In genomic region chr2:239445771-239446524, GRCh38 we compare ENCODE assay signal across 13 cellular contexts. TPM values are rescaled to one million over a fixed set of nuclear protein-coding genes. Genes with fewer than 3 reads are reported as not detected.
DNase-seq lines count a peak whose midpoint lies in the region; ATAC-seq and TF ChIP-seq lines count a peak whose summit lies in the region.
"Had no signal": no experiment of that assay in that cellular context is flagged by ENCODE, and none has a peak within 500 bp of the region (broad histone marks: within the 10 kb centered on the region; RNA-seq: fewer than 3 reads in every experiment).

No MANE protein-coding gene starts in this region.

- TF ChIP-seq POLR2A in breast epithelium (IDR thresholded peaks at IDR 0.05) (no peak), prostate gland (IDR thresholded peaks at IDR 0.05) (no peak)

- H4K20me1 ChIP-seq in GM23248 (ENCODE audit: insufficient read depth) (no peaks in the 10 kb centered on the region), hepatocyte (ENCODE audit: insufficient read depth, poor library complexity, severe bottlenecking) (no peaks in the 10 kb centered on the region)

- H3K4me3 ChIP-seq in GM23248 (no peak overlapping the region), breast epithelium (no peak overlapping the region), hepatocyte (no peak overlapping the region), prostate gland (no peak overlapping the region)
- H3K4me3 ChIP-seq: cardiac muscle cell, neural progenitor cell had no signal

- H3K9me2 ChIP-seq in GM23248 (ENCODE audit: insufficient read depth) (no peaks in the 10 kb centered on the region), hepatocyte (replicated peaks; ENCODE audit: insufficient read depth) (no peaks in the 10 kb centered on the region)

- H3K36me3 ChIP-seq in GM23248 (ENCODE audit: low read depth) = no peaks in the 10 kb centered on the region
- no peaks in the 10 kb centered on the region for H3K36me3 ChIP-seq in breast epithelium
- no peaks in the 10 kb centered on the region for H3K36me3 ChIP-seq in hepatocyte (replicated peaks; ENCODE audit: insufficient read depth, low read depth)
- H3K36me3 ChIP-seq in prostate gland = no peaks in the 10 kb centered on the region
- H3K36me3 ChIP-seq: cardiac muscle cell, neural progenitor cell had no signal

- intact Hi-C loops in breast epithelium (cut with DNase I; ENCODE audit: low total_unique reads) = no loop called here
- intact Hi-C loops in posterior vena cava (cut with DNase I) = no loop called here
- intact Hi-C loops in prostate gland (cut with DNase I) = no loop called here

- H2AFZ ChIP-seq in GM23248 (no peak overlapping the region), hepatocyte (no peak overlapping the region)
- H2AFZ ChIP-seq: neural progenitor cell had no signal

- 25 to 28% methylated on average over 6 of the region's 6 CpGs for WGBS in GM23248 (ENCODE audit: low coverage in 1 of 2, low lambda C conversion rate in 2 of 2, missing lambda C conversion rate in 2 of 2), 2 experiments
- WGBS in hepatocyte (ENCODE audit: low lambda C conversion rate, missing lambda C conversion rate) = 65% methylated on average over 6 of the region's 6 CpGs
- WGBS in prostate gland = 47% methylated on average over 6 of the region's 6 CpGs

- TF ChIP-seq CTCF in breast epithelium (IDR thresholded peaks at IDR 0.05) (no peak), hepatocyte (IDR thresholded peaks at IDR 0.05; ENCODE audit: poor library complexity) (peak; percentile 14), prostate gland (IDR thresholded peaks at IDR 0.05) (no peak)

- DNase-seq in GM23248 (peak; percentile 19), breast epithelium (ENCODE audit: low spot score in 2 of 2) (no peak), hepatocyte (ENCODE audit: low spot score) (peak; percentile 41), posterior vena cava (ENCODE audit: low spot score) (peak; percentile 59), NCI-H2171 (lab: John Stamatoyannopoulos, UW) (no peak), prostate gland (ENCODE audit: low spot score) (no peak)
- DNase-seq: activated CD4-positive, alpha-beta T cell treated with anti-CD3 and anti-CD28 coated beads, Interleukin-2, amount 50 U/mL, for 48 hours; erythroblast; immature natural killer cell had no signal

- H3K79me2 ChIP-seq in GM23248 (ENCODE audit: insufficient read depth) (no peaks in the 10 kb centered on the region), hepatocyte (no peaks in the 10 kb centered on the region)

- peaks cover 15% of the 10 kb centered on the region for H3K4me1 ChIP-seq in GM23248 (ENCODE audit: insufficient read depth)
- peaks cover 0 to 8% of the 10 kb centered on the region in 2 donors for H3K4me1 ChIP-seq in breast epithelium
- H3K4me1 ChIP-seq in hepatocyte (ENCODE audit: insufficient read depth) = peaks cover 4% of the 10 kb centered on the region
- H3K4me1 ChIP-seq in prostate gland (replicated peaks) = no peaks in the 10 kb centered on the region

- ATAC-seq in GM21717 (IDR thresholded peaks at IDR 0.05; ENCODE audit: unreplicated experiment) = no peak
- ATAC-seq in HG03196 (IDR thresholded peaks at IDR 0.05; ENCODE audit: unreplicated experiment) = no peak

- peaks cover 15% of the 10 kb centered on the region; the same call in 1 of the 2 replicates for H3F3A ChIP-seq in GM23248 (ENCODE audit: insufficient read depth)

- peaks cover 10% of the 10 kb centered on the region; the same call in 1 of the 2 replicates for H3K27me3 ChIP-seq in GM23248 (replicated peaks; ENCODE audit: insufficient read depth)
- H3K27me3 ChIP-seq in breast epithelium = no peaks in the 10 kb centered on the region
- peaks cover 2% of the 10 kb centered on the region for H3K27me3 ChIP-seq in hepatocyte
- H3K27me3 ChIP-seq in prostate gland (replicated peaks; ENCODE audit: insufficient read depth) = no peaks in the 10 kb centered on the region
- H3K27me3 ChIP-seq: cardiac muscle cell, neural progenitor cell had no signal

- H3K4me2 ChIP-seq in GM23248 (ENCODE audit: unreplicated experiment) = no peak overlapping the region
- no peak overlapping the region for H3K4me2 ChIP-seq in hepatocyte
- H3K4me2 ChIP-seq: neural progenitor cell had no signal

- H3K27ac ChIP-seq in GM23248 = no peak overlapping the region
- H3K27ac ChIP-seq in breast epithelium = peak overlapping the region; percentile 78 to 86
- peak overlapping the region; percentile 62 for H3K27ac ChIP-seq in hepatocyte
- H3K27ac ChIP-seq in prostate gland = no peak overlapping the region
- H3K27ac ChIP-seq: cardiac muscle cell, neural progenitor cell had no signal

- in situ Hi-C loops in GM23248 (cut with MboI) = no loop called here

- H3K9me3 ChIP-seq in GM23248 (ENCODE audit: low read depth) = peaks cover 2% of the 10 kb centered on the region
- H3K9me3 ChIP-seq in breast epithelium = no peaks in the 10 kb centered on the region
- H3K9me3 ChIP-seq in hepatocyte (ENCODE audit: low read depth) = no peaks in the 10 kb centered on the region
- no peaks in the 10 kb centered on the region for H3K9me3 ChIP-seq in prostate gland

- H3K9ac ChIP-seq in GM23248 = no peak overlapping the region
- H3K9ac ChIP-seq: neural progenitor cell had no signal

RNA-seq across cellular contexts. Expression of gene HDAC4, which starts 45.1 kb away (rescaled TPM):
- 5.3 and 6.3 TPM in 2 replicates for total RNA-seq in GM23248 (2014; rRNA removed; shearing (Covaris generic))
- polyA plus RNA-seq in GM23248 (2016; fragmentation: Nextera tagmentation; extraction: Ambion mirVana) = 2.1 and 2.6 TPM in 2 replicates
- total RNA-seq in breast epithelium = 10 to 100 TPM; 20.3 to 36.0 (median 32.8) TPM
- 9.0 and 10.8 TPM in 2 replicates for total RNA-seq in hepatocyte
- polyA plus RNA-seq in hepatocyte = 9.3 and 9.5 TPM in 2 replicates
- total RNA-seq in posterior vena cava = 10 to 100 TPM; 47.6 to 66.9 TPM
- 10 to 100 TPM; 41.8 to 44.2 TPM for total RNA-seq in prostate gland

Comparison
In these comparisons a context has a peak if more than half of its experiments do, and no peak if none do; other contexts are left out.
1. DNase-seq: peak in GM23248 (single experiment), hepatocyte (single experiment) and posterior vena cava (single experiment); none in breast epithelium (0 of 2), NCI-H2171 (single experiment) and prostate gland (single experiment).
2. H3K27ac ChIP-seq: peak in breast epithelium (2 of 2) and hepatocyte (single experiment); none in GM23248 (single experiment) and prostate gland (0 of 2).